8 cellular contexts compared by ENCODE assay signal in genomic region chr1:41240806-41241747, GRCh38. TPM values are rescaled to one million over a fixed set of nuclear protein-coding genes. Genes with fewer than 3 reads are reported as not detected.
DNase-seq lines count a peak whose midpoint lies in the region; ATAC-seq and TF ChIP-seq lines count a peak whose summit lies in the region.

No MANE protein-coding gene starts in this region.

- peak overlapping the region; percentile 87 for H3K27ac Mint-ChIP-seq in activated CD4-positive, alpha-beta T cell treated with anti-CD3 and anti-CD28 coated beads, Interleukin-2, amount 10 ng/mL, durations not matched to agents 7 days and 5 days
- peak overlapping the region; percentile 94 for H3K27ac Mint-ChIP-seq in memory B cell

- no peak overlapping the region for H3K27ac ChIP-seq in ectodermal cell (ENCODE audit: insufficient read depth, low read depth, low read length, poor library complexity, severe bottlenecking)

- DNase-seq in HCEC 1CT, result peak; percentile 27
- peak; percentile 21 for DNase-seq in NCI-H1105 (lab: John Stamatoyannopoulos, UW)
- peak; percentile 37 for DNase-seq in activated CD4-positive, alpha-beta T cell treated with anti-CD3 and anti-CD28 coated beads, Interleukin-2, amount 10 ng/mL, durations not matched to agents 7 days and 5 days
- peak; percentile 30 to 49 for DNase-seq in memory B cell (ENCODE audit: low spot score in 2 of 2)
- peak; percentile 16 for DNase-seq in stimulated activated CD8-positive, alpha-beta memory T cell treated with anti-CD3 and anti-CD28 coated beads, Interleukin-12 subunit alpha, Interleukin-12 subunit beta, amount 100 ng/mL, for 4 hours (ENCODE audit: low read depth)
- no peak for DNase-seq in SK-N-DZ (ENCODE audit: low spot score)

- 2 to 4% methylated on average over 57 of the region's 57 CpGs for WGBS in ectodermal cell, 2 experiments

- H3K36me3 Mint-ChIP-seq in activated CD4-positive, alpha-beta T cell treated with anti-CD3 and anti-CD28 coated beads, Interleukin-2, amount 10 ng/mL, durations not matched to agents 7 days and 5 days (ENCODE audit: low read depth), result peaks cover 3% of the 10 kb centered on the region
- H3K36me3 Mint-ChIP-seq in memory B cell, result no peaks in the 10 kb centered on the region

- peaks cover 16% of the 10 kb centered on the region for H3K27me3 ChIP-seq in ectodermal cell (ENCODE audit: control insufficient read depth, insufficient read depth, low read length, poor library complexity, severe bottlenecking)

- peaks cover 30% of the 10 kb centered on the region for H3K4me1 Mint-ChIP-seq in activated CD4-positive, alpha-beta T cell treated with anti-CD3 and anti-CD28 coated beads, Interleukin-2, amount 10 ng/mL, durations not matched to agents 7 days and 5 days
- H3K4me1 Mint-ChIP-seq in memory B cell, result peaks cover 4% of the 10 kb centered on the region

- TF ChIP-seq POLR2A in GM10847 (IDR thresholded peaks at IDR 0.05; ENCODE audit: extremely low read depth, insufficient read length), result peak; percentile 41

- H3K4me3 ChIP-seq in ectodermal cell (ENCODE audit: insufficient read depth, low read depth, low read length), result peak overlapping the region; percentile 55

- no peaks in the 10 kb centered on the region for H3K9me3 ChIP-seq in ectodermal cell (ENCODE audit: control insufficient read depth, low read length)

- CTCF ChIA-PET in activated CD4-positive, alpha-beta T cell treated with anti-CD3 and anti-CD28 coated beads, Interleukin-2, amount 10 ng/mL, durations not matched to agents 7 days and 5 days (lab: Charles Lee), result interaction anchor here (0.6 to 1.5 kb wide), 3 partner anchors 12 to 18 kb away, joined by 3 read pairs; no protein-coding TSS in a partner anchor

- H3K4me3 Mint-ChIP-seq in activated CD4-positive, alpha-beta T cell treated with anti-CD3 and anti-CD28 coated beads, Interleukin-2, amount 10 ng/mL, durations not matched to agents 7 days and 5 days, result peak overlapping the region; percentile 79
- peak overlapping the region; percentile 88 for H3K4me3 Mint-ChIP-seq in memory B cell

- no peaks in the 10 kb centered on the region for H3K9me3 Mint-ChIP-seq in activated CD4-positive, alpha-beta T cell treated with anti-CD3 and anti-CD28 coated beads, Interleukin-2, amount 10 ng/mL, durations not matched to agents 7 days and 5 days
- no peaks in the 10 kb centered on the region for H3K9me3 Mint-ChIP-seq in memory B cell

- no peaks in the 10 kb centered on the region for H3K36me3 ChIP-seq in ectodermal cell (ENCODE audit: control insufficient read depth, insufficient read depth, low read length)

- POLR2A ChIA-PET in activated CD4-positive, alpha-beta T cell treated with anti-CD3 and anti-CD28 coated beads, Interleukin-2, amount 10 ng/mL, durations not matched to agents 7 days and 5 days (lab: Charles Lee), result no interaction called here

- ATAC-seq in memory B cell (ENCODE audit: low read depth), result peak; percentile 66

- H3K4me1 ChIP-seq in ectodermal cell (ENCODE audit: control insufficient read depth, insufficient read depth, low read length), result peaks cover 6% of the 10 kb centered on the region

- no peaks in the 10 kb centered on the region for H3K27me3 Mint-ChIP-seq in activated CD4-positive, alpha-beta T cell treated with anti-CD3 and anti-CD28 coated beads, Interleukin-2, amount 10 ng/mL, durations not matched to agents 7 days and 5 days
- H3K27me3 Mint-ChIP-seq in memory B cell, result no peaks in the 10 kb centered on the region

RNA-seq across cellular contexts. Expression of gene SCMH1, which starts 1.0 kb away (rescaled TPM):
- 10 to 100 TPM; 24.2 to 24.7 TPM for total RNA-seq in activated CD4-positive, alpha-beta T cell treated with anti-CD3 and anti-CD28 coated beads, Interleukin-2, amount 10 ng/mL, durations not matched to agents 7 days and 5 days
- polyA plus RNA-seq in ectodermal cell (2013, experiment 1 of 4), result 38.6 TPM
- 39.3 TPM for polyA plus RNA-seq in ectodermal cell (2013, experiment 2 of 4)
- 30.9 TPM for polyA plus RNA-seq in ectodermal cell (2013, experiment 3 of 4)
- 34.6 TPM for polyA plus RNA-seq in ectodermal cell (2013, experiment 4 of 4)
- 29.6 and 34.6 TPM in 2 replicates for polyA plus RNA-seq in SK-N-DZ (2014; cell fraction: cytosol; rRNA removed)
- polyA plus RNA-seq in SK-N-DZ (2014; cell fraction: nucleus; rRNA removed), result 31.9 and 42.3 TPM in 2 replicates
